23 cellular contexts compared by ENCODE assay signal in the genomic region with DNA sequence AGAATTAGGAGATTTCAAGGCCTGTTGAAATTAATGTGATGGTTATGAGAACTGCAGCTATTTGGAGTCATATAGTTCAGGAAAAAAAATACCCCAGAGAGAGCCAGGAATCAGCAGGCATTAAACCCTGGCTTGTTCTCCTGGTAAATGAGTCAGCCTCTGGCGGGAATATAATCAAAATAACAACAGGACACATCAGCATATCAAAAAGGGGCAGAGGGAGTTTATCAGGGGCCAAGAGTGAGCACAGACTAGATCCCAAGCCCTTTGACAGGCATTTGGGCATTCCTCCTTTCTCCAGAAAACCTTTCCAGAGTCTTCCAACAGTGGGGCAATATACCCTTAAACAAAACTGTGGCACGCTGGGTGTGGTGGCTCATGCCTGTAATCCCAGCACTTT. TPM values are rescaled to one million over a fixed set of nuclear protein-coding genes. Genes with fewer than 3 reads are reported as not detected.
A peak's percentile ranks its signal among the peaks of the same experiment; 100 is the strongest.
DNase-seq lines count a peak whose midpoint lies in the region; ATAC-seq and TF ChIP-seq lines count a peak whose summit lies in the region.
"Had no signal": no experiment of that assay in that cellular context is flagged by ENCODE, and none has a peak within 500 bp of the region (broad histone marks: within the 10 kb centered on the region; RNA-seq: fewer than 3 reads in every experiment).

No MANE protein-coding gene starts in this region.

- no peak overlapping the region for H2AK5ac ChIP-seq in mesenchymal stem cell (ENCODE audit: low read length, severe bottlenecking)

- no peak overlapping the region for H2BK15ac ChIP-seq in mesenchymal stem cell (ENCODE audit: low read depth, poor library complexity, severe bottlenecking)

- H3K9ac ChIP-seq in mesenchymal stem cell (ENCODE audit: low read length), result peak overlapping the region; percentile 4
- H3K9ac ChIP-seq: BLaER1 treated with 17β-estradiol and CSF1 and Interleukin-3, amounts not matched to agents 10 nM and 100 nM had no signal

- H4K91ac ChIP-seq in mesenchymal stem cell (ENCODE audit: low read length), result no peak overlapping the region

- intact Hi-C loops in esophagus squamous epithelium (cut with DNase I), result no loop called here

- no peak overlapping the region for H3K23ac ChIP-seq in mesenchymal stem cell (ENCODE audit: low read length in 2 of 2)

- H3K4ac ChIP-seq in mesenchymal stem cell (ENCODE audit: low read depth in 1 of 2, low read length in 2 of 2), result no peak overlapping the region

- no peak overlapping the region for H2AFZ ChIP-seq in mesenchymal stem cell (ENCODE audit: low read depth, low read length)

- H3K27me3 ChIP-seq in MG63 (no peaks in the 10 kb centered on the region), esophagus squamous epithelium (no peaks in the 10 kb centered on the region), mesenchymal stem cell (ENCODE audit: control insufficient read depth in 1 of 2, insufficient read depth in 1 of 2, low read length in 2 of 2) (no peaks in the 10 kb centered on the region)
- H3K27me3 ChIP-seq: BLaER1 treated with 17β-estradiol and CSF1 and Interleukin-3, amounts not matched to agents 10 nM and 100 nM; esophagus muscularis mucosa had no signal

- TF ChIP-seq POLR2A in esophagus squamous epithelium (IDR thresholded peaks at IDR 0.05), result no peak

- WGBS in esophagus squamous epithelium, 2 donors, result 39 to 46% methylated on average over 2 of the region's 2 CpGs
- WGBS in mesenchymal stem cell, result 77% methylated on average over 2 of the region's 2 CpGs

- no peaks in the 10 kb centered on the region for H3K36me3 ChIP-seq in MG63
- H3K36me3 ChIP-seq in esophagus squamous epithelium, result no peaks in the 10 kb centered on the region
- H3K36me3 ChIP-seq in mesenchymal stem cell (ENCODE audit: control insufficient read depth in 1 of 2, insufficient read depth in 2 of 2, low read depth in 1 of 2, low read length in 2 of 2), result no peaks in the 10 kb centered on the region
- H3K36me3 ChIP-seq: BLaER1 treated with 17β-estradiol and CSF1 and Interleukin-3, amounts not matched to agents 10 nM and 100 nM; esophagus muscularis mucosa had no signal

- H3K79me1 ChIP-seq in mesenchymal stem cell (replicated peaks; ENCODE audit: low read length, poor library complexity, severe bottlenecking), result peaks cover 8% of the 10 kb centered on the region

- H3K14ac ChIP-seq in mesenchymal stem cell (ENCODE audit: low read length in 2 of 2), result no peak overlapping the region

- H3K27ac ChIP-seq in esophagus squamous epithelium, result peak overlapping the region in 3 of 4 donors; percentile 12 to 62 (median 34)
- H3K27ac ChIP-seq in mesenchymal stem cell (ENCODE audit: low read length, poor library complexity, severe bottlenecking), result no peak overlapping the region
- H3K27ac ChIP-seq in coronary artery, result peak overlapping the region in 1 of 2 donors; percentile 9
- H3K27ac ChIP-seq: BLaER1 treated with 17β-estradiol and CSF1 and Interleukin-3, amounts not matched to agents 10 nM and 100 nM; HL-60 had no signal

- no peak overlapping the region for H2BK120ac ChIP-seq in mesenchymal stem cell (ENCODE audit: low read depth, low read length)

- H3K4me3 ChIP-seq in AG10803 (ENCODE audit: low read length) (no peak overlapping the region), MG63 (no peak overlapping the region), esophagus squamous epithelium (no peak overlapping the region), mesenchymal stem cell (ENCODE audit: insufficient read depth in 1 of 2, low read depth in 1 of 2, low read length in 2 of 2) (no peak overlapping the region), coronary artery (no peak overlapping the region)
- H3K4me3 ChIP-seq: BLaER1 treated with 17β-estradiol and CSF1 and Interleukin-3, amounts not matched to agents 10 nM and 100 nM; esophagus muscularis mucosa; GM12878 had no signal

- H2BK5ac ChIP-seq in mesenchymal stem cell (ENCODE audit: low read depth, low read length, poor library complexity, severe bottlenecking), result no peak overlapping the region

- no peak for ATAC-seq in GM19351 (IDR thresholded peaks at IDR 0.05; ENCODE audit: unreplicated experiment)
- ATAC-seq in GM21381 (IDR thresholded peaks at IDR 0.05; ENCODE audit: unreplicated experiment), result no peak
- no peak for ATAC-seq in left lobe of liver
- ATAC-seq: activated CD4-positive, alpha-beta T cell treated with anti-CD3 and anti-CD28 coated beads for 36 hours; activated CD8-positive, alpha-beta memory T cell treated with anti-CD3 and anti-CD28 coated beads, Interleukin-2, amount 10 ng/mL, durations not matched to agents 7 days and 5 days; GM12878; Right ventricle myocardium inferior had no signal

- no peak overlapping the region for H3K4me2 ChIP-seq in mesenchymal stem cell (ENCODE audit: low read length, poor library complexity, severe bottlenecking)
- H3K4me2 ChIP-seq: BLaER1 treated with 17β-estradiol and CSF1 and Interleukin-3, amounts not matched to agents 10 nM and 100 nM had no signal

- no peak overlapping the region for H3K18ac ChIP-seq in mesenchymal stem cell (ENCODE audit: low read depth in 1 of 2, low read length in 2 of 2)

- TF ChIP-seq CTCF in AG10803 (conservative IDR thresholded peaks at IDR 0.05; ENCODE audit: low read length) (no peak), esophagus squamous epithelium (IDR thresholded peaks at IDR 0.05) (no peak), coronary artery (IDR thresholded peaks at IDR 0.05) (no peak)

- DNase-seq in AG10803 (ENCODE audit: low read depth), result peak; percentile 24
- peak; percentile 39 for DNase-seq in MG63
- DNase-seq in esophagus squamous epithelium (lab: John Stamatoyannopoulos, UW), result no peak
- no peak for DNase-seq in mesenchymal stem cell
- DNase-seq in coronary artery (ENCODE audit: low spot score), result no peak
- DNase-seq in left lobe of liver (ENCODE audit: low spot score), result no peak
- DNase-seq: activated CD4-positive, alpha-beta T cell treated with anti-CD3 and anti-CD28 coated beads for 36 hours; activated CD8-positive, alpha-beta memory T cell treated with anti-CD3 and anti-CD28 coated beads, Interleukin-2, amount 10 ng/mL, durations not matched to agents 7 days and 5 days; GF-D8; KBM-7; left cardiac atrium; midbrain; NCI-H2081 treated with DMSO at 0.1 percent for 48 hours; NCI-H510A treated with DMSO at 0.1 percent for 48 hours; stimulated activated CD4-positive, alpha-beta T cell treated with anti-CD3 and anti-CD28 coated beads, Interleukin-4, amount 100 ng/mL, for 4 hours; SW 1271 had no signal

- no peaks in the 10 kb centered on the region for H3K9me3 ChIP-seq in MG63
- H3K9me3 ChIP-seq in esophagus squamous epithelium, result no peaks in the 10 kb centered on the region
- no peaks in the 10 kb centered on the region for H3K9me3 ChIP-seq in mesenchymal stem cell (ENCODE audit: control insufficient read depth, low read length)
- H3K9me3 ChIP-seq: esophagus muscularis mucosa had no signal

- H4K8ac ChIP-seq in mesenchymal stem cell (ENCODE audit: low read length), result no peak overlapping the region

- peaks cover 0 to 44% (median 27%) of the 10 kb centered on the region in 3 donors for H3K4me1 ChIP-seq in esophagus squamous epithelium
- H3K4me1 ChIP-seq in mesenchymal stem cell (ENCODE audit: control insufficient read depth, insufficient read depth, low read depth, low read length), result no peaks in the 10 kb centered on the region

- peak overlapping the region in 1 of 2 experiments; percentile 45 for H2BK12ac ChIP-seq in mesenchymal stem cell (ENCODE audit: low read length in 2 of 2)

RNA-seq across cellular contexts. Expression of a gene that starts 27.6 kb away (rescaled TPM):
- total RNA-seq in MG63 (2014; rRNA removed; shearing (Covaris generic); ENCODE audit: low replicate concordance), result 2.6 and 5.7 TPM in 2 replicates
- total RNA-seq in esophagus squamous epithelium (10 to 100 TPM in 1 of 4 donors, 1 to 10 TPM in 3; 1.9 to 14.5 (median 4.1) TPM), left lobe of liver (1.0 TPM)
- polyA plus RNA-seq in mesenchymal stem cell (2013, experiment 1 of 2), result 2.3 TPM
- polyA plus RNA-seq in mesenchymal stem cell (2013, experiment 2 of 2), result 2.3 TPM
- polyA plus RNA-seq: GM12878 had no signal

Comparison
In these comparisons a context has a peak if more than half of its experiments do, and no peak if none do; other contexts are left out.
1. DNase-seq: peak in AG10803 (single experiment) and MG63 (single experiment); none in esophagus squamous epithelium (single experiment), mesenchymal stem cell (single experiment), coronary artery (single experiment) and left lobe of liver (single experiment).